In genomic region chr7:105346138-105346537, GRCh38 we compare ENCODE assay signal across 14 cellular contexts. TPM values are rescaled to one million over a fixed set of nuclear protein-coding genes. Genes with fewer than 3 reads are reported as not detected.
A peak's percentile ranks its signal among the peaks of the same experiment; 100 is the strongest.
DNase-seq lines count a peak whose midpoint lies in the region; ATAC-seq, FAIRE-seq and TF ChIP-seq lines count a peak whose summit lies in the region.
"Had no signal": no experiment of that assay in that cellular context is flagged by ENCODE, and none has a peak within 500 bp of the region (broad histone marks: within the 10 kb centered on the region; RNA-seq: fewer than 3 reads in every experiment).

No MANE protein-coding gene starts in this region.

- H3K27ac ChIP-seq in KMS-11, result peak overlapping the region; percentile 22; the same call in 1 of the 2 replicates
- H3K27ac ChIP-seq in GM12878 (ENCODE audit: control insufficient read depth, insufficient read depth), result no peak overlapping the region; the same call in 1 of the 2 replicates
- H3K27ac ChIP-seq in effector memory CD4-positive, alpha-beta T cell (ENCODE audit: insufficient read depth, low read length, poor library complexity, severe bottlenecking), result no peak overlapping the region
- H3K27ac ChIP-seq: SJSA1 had no signal

- FAIRE-seq in GM12878 (lab: Jason Lieb, UNC), result no peak

- H2AFZ ChIP-seq in KMS-11 (ENCODE audit: low read depth) (no peak overlapping the region), GM12878 (ENCODE audit: control insufficient read depth, low read depth, low read length) (no peak overlapping the region)

- SMC1A ChIA-PET in GM12878 (lab: Charles Lee; ENCODE audit: uncharacterized antibody, unreplicated experiment), result interaction anchor here (0.5 to 2.4 kb wide), 16 partner anchors 9 to 328 kb away, joined by 3 to 9 read pairs (median 4); partner anchors contain the start of gene SRPK2

- H3K9me3 Mint-ChIP-seq in activated naive CD4-positive, alpha-beta T cell treated with anti-CD3 and anti-CD28 coated beads, Interleukin-2, amount 50 U/mL, for 72 hours, result no peaks in the 10 kb centered on the region
- H3K9me3 Mint-ChIP-seq in progenitor cell of endocrine pancreas (ENCODE audit: low read depth), result no peaks in the 10 kb centered on the region

- H3K79me2 ChIP-seq in KMS-11 (ENCODE audit: insufficient read depth, low read depth) (peaks cover 98% of the 10 kb centered on the region), GM12878 (ENCODE audit: control insufficient read depth, insufficient read depth, low read length) (peaks cover 19% of the 10 kb centered on the region)

- WGBS in GM12878 (ENCODE audit: insufficient coverage, insufficient replicate concordance, low lambda C conversion rate, missing lambda C conversion rate), result 92% methylated on average over 2 of the region's 2 CpGs

- H3K9me3 ChIP-seq in GM12878 (replicated peaks; ENCODE audit: control insufficient read depth, insufficient read depth, low read length), result no peaks in the 10 kb centered on the region
- H3K9me3 ChIP-seq in effector memory CD4-positive, alpha-beta T cell (ENCODE audit: control insufficient read depth, low read length), result no peaks in the 10 kb centered on the region
- H3K9me3 ChIP-seq: SJSA1 had no signal

- no peak for DNase-seq in activated naive CD4-positive, alpha-beta T cell treated with anti-CD3 and anti-CD28 coated beads, Interleukin-2, amount 50 U/mL, for 72 hours (ENCODE audit: low spot score in 2 of 2)
- DNase-seq in activated naive CD4-positive, alpha-beta T cell treated with anti-CD3 and anti-CD28 coated beads, Interleukin-2, amount 50 U/mL, for 16 hours, result no peak
- DNase-seq in GM12878 (ENCODE audit: low read depth, low spot score) (no peak), progenitor cell of endocrine pancreas (ENCODE audit: low spot score, unreplicated experiment) (no peak), NCI-H446 (lab: John Stamatoyannopoulos, UW) (no peak), activated gamma-delta T cell treated with Interleukin-2 at 50 U/mL for 16 hours (no peak)
- no peak for DNase-seq in effector memory CD4-positive, alpha-beta T cell
- DNase-seq: DMS153, foreskin fibroblast, NCI-H1694, NCI-H345 had no signal

- H3K27me3 ChIP-seq in KMS-11 (ENCODE audit: insufficient read depth, low read depth) (no peaks in the 10 kb centered on the region), GM12878 (replicated peaks in 1 of 2; ENCODE audit: control insufficient read depth in 2 of 2, insufficient read depth in 2 of 2, low read length in 1 of 2) (no peaks in the 10 kb centered on the region)
- no peaks in the 10 kb centered on the region for H3K27me3 ChIP-seq in effector memory CD4-positive, alpha-beta T cell (replicated peaks; ENCODE audit: control insufficient read depth, insufficient read depth, low read length, poor library complexity, severe bottlenecking)
- H3K27me3 ChIP-seq: SJSA1 had no signal

- H3K36me3 ChIP-seq in KMS-11 (ENCODE audit: insufficient read depth) (no peaks in the 10 kb centered on the region), GM12878 (ENCODE audit: control insufficient read depth in 2 of 2, insufficient read depth in 2 of 2, low read length in 1 of 2) (no peaks in the 10 kb centered on the region)
- no peaks in the 10 kb centered on the region for H3K36me3 ChIP-seq in effector memory CD4-positive, alpha-beta T cell (ENCODE audit: control insufficient read depth, insufficient read depth, low read length)
- H3K36me3 ChIP-seq: SJSA1 had no signal

- H4K20me1 ChIP-seq in KMS-11 (ENCODE audit: insufficient read depth) (no peaks in the 10 kb centered on the region), GM12878 (ENCODE audit: control insufficient read depth, insufficient read depth) (no peaks in the 10 kb centered on the region)

- CTCF ChIA-PET in GM12878 (lab: Yijun Ruan, JAX), result interaction anchor here (1.0 to 1.6 kb wide), 6 partner anchors 23 to 243 kb away, joined by 3 to 5 read pairs (median 3); no protein-coding TSS in a partner anchor

- peak overlapping the region; percentile 57 to 82 for H3K27ac Mint-ChIP-seq in activated naive CD4-positive, alpha-beta T cell treated with anti-CD3 and anti-CD28 coated beads, Interleukin-2, amount 50 U/mL, for 72 hours
- peak overlapping the region; percentile 74 for H3K27ac Mint-ChIP-seq in progenitor cell of endocrine pancreas

- H3K4me3 ChIP-seq in KMS-11 (IDR thresholded peaks at IDR 0.05; ENCODE audit: insufficient read depth, low read depth, low read length) (no peak overlapping the region), GM12878 (no peak overlapping the region)
- H3K4me3 ChIP-seq in effector memory CD4-positive, alpha-beta T cell (ENCODE audit: insufficient read depth, low read depth, low read length, poor library complexity, severe bottlenecking), result no peak overlapping the region
- H3K4me3 ChIP-seq: SJSA1 had no signal

- H3K9ac ChIP-seq in KMS-11 (no peak overlapping the region), GM12878 (ENCODE audit: control insufficient read depth, insufficient read depth, low read length) (no peak overlapping the region)

- H3K4me3 Mint-ChIP-seq in progenitor cell of endocrine pancreas (ENCODE audit: low read depth), result no peak overlapping the region

- peak in 1 of 2 donors; percentile 5 for ATAC-seq in activated naive CD4-positive, alpha-beta T cell treated with anti-CD3 and anti-CD28 coated beads, Interleukin-2, amount 50 U/mL, for 72 hours
- ATAC-seq in GM12878, result peak; percentile 30; the same call in 2 of the 3 replicates
- ATAC-seq: left lobe of liver had no signal

- no peak for TF ChIP-seq POLR2A in GM12878 (IDR thresholded peaks at IDR 0.05; ENCODE audit: low read depth, low read length)

- peaks cover 22% of the 10 kb centered on the region for H3K4me1 Mint-ChIP-seq in progenitor cell of endocrine pancreas (ENCODE audit: low read depth)

- POLR2A ChIA-PET in GM12878 (lab: Charles Lee), result interaction anchor here (1.3 to 1.5 kb wide), 2 partner anchors 8 to 16 kb away, joined by 4 to 5 read pairs; no protein-coding TSS in a partner anchor

- H3K4me1 ChIP-seq in KMS-11 (ENCODE audit: low read depth, poor library complexity, severe bottlenecking), result peaks cover 82% of the 10 kb centered on the region
- H3K4me1 ChIP-seq in GM12878 (ENCODE audit: control insufficient read depth, insufficient read depth, low read length), result peaks cover 14% of the 10 kb centered on the region
- H3K4me1 ChIP-seq in effector memory CD4-positive, alpha-beta T cell (ENCODE audit: control insufficient read depth, insufficient read depth, low read length, poor library complexity, severe bottlenecking), result peaks cover 34% of the 10 kb centered on the region

- in situ Hi-C loops in GM12878 (cut with MboI), result no loop called here

- no peak for TF ChIP-seq RAD21 in GM12878 (IDR thresholded peaks at IDR 0.05; ENCODE audit: insufficient read depth, low read depth, low read length)

- H3K36me3 Mint-ChIP-seq in activated naive CD4-positive, alpha-beta T cell treated with anti-CD3 and anti-CD28 coated beads, Interleukin-2, amount 50 U/mL, for 72 hours, result no peaks in the 10 kb centered on the region
- no peaks in the 10 kb centered on the region for H3K36me3 Mint-ChIP-seq in progenitor cell of endocrine pancreas (ENCODE audit: insufficient read depth)

- intact Hi-C loops in GM12878 (cut with micrococcal nuclease; ENCODE audit: unreplicated experiment), result no loop called here

- no peak for TF ChIP-seq EP300 in GM12878 (IDR thresholded peaks at IDR 0.05; ENCODE audit: borderline replicate concordance in 1 of 2, control insufficient read depth in 1 of 2, low read depth in 2 of 2, low read length in 2 of 2)

- RAD21 ChIA-PET in GM12878 (lab: Charles Lee; ENCODE audit: unreplicated experiment), result interaction anchor here (1.2 to 2.0 kb wide), 3 partner anchors 48 to 365 kb away, joined by 4 to 7 read pairs (median 7); no protein-coding TSS in a partner anchor

- no peaks in the 10 kb centered on the region for H3K27me3 Mint-ChIP-seq in progenitor cell of endocrine pancreas

- peak overlapping the region; percentile 53 for H3K4me2 ChIP-seq in KMS-11
- H3K4me2 ChIP-seq in GM12878 (ENCODE audit: control insufficient read depth, insufficient read depth), result no peak overlapping the region

- TF ChIP-seq CTCF in KMS-11 (conservative IDR thresholded peaks at IDR 0.05; ENCODE audit: low read depth, low read length) (no peak), GM12878 (IDR thresholded peaks at IDR 0.05 in 2 of 3, conservative IDR thresholded peaks at IDR 0.05 in 1 of 3; ENCODE audit: control insufficient read depth in 2 of 3, extremely low read depth in 1 of 3, insufficient read depth in 1 of 3, low read depth in 3 of 3, low read length in 3 of 3) (no peak), progenitor cell of endocrine pancreas (IDR thresholded peaks at IDR 0.05; ENCODE audit: unreplicated experiment) (no peak)

- BruUV-seq in GM12878 (replicated peaks; lab: Mats Ljungman, UMichigan), result no TSS peak

TF ChIP-seq in GM12878, 131 proteins besides CTCF, POLR2A, EP300 and RAD21 (continues in another document):
- TF ChIP-seq CREB1 (IDR thresholded peaks at IDR 0.05; ENCODE audit: low read depth), result no peak
- TF ChIP-seq ZNF622 (IDR thresholded peaks at IDR 0.05), result no peak

RNA-seq across cellular contexts. Expression of gene SRPK2, which starts 42.6 kb away (rescaled TPM):
- total RNA-seq in activated naive CD4-positive, alpha-beta T cell treated with anti-CD3 and anti-CD28 coated beads, Interleukin-2, amount 50 U/mL, for 72 hours, result 10 to 100 TPM; 39.7 to 44.6 TPM
- 88.2 and 88.5 TPM in 2 replicates for total RNA-seq in GM12878 (2013; cell fraction: nucleolus; rRNA removed)
- 23.3 and 26.5 TPM in 2 replicates for total RNA-seq in GM12878 (2014; rRNA removed)
- total RNA-seq in GM12878 (2014; rRNA removed; fragmentation: Illumina TruSeq; extraction: Trizol), result 26.6 and 26.7 TPM in 2 replicates
- total RNA-seq in GM12878 (2021), result 30.2 and 32.8 TPM in 2 replicates
- polyA plus RNA-seq in GM12878 (2011; ENCODE audit: low read depth), result 13.9 TPM
- polyA plus RNA-seq in GM12878 (2011; rRNA removed), result 20.4 and 26.5 TPM in 2 replicates
- 8.8 and 12.5 TPM in 2 replicates for polyA plus RNA-seq in GM12878 (2011; cell fraction: cytosol; rRNA removed)
- 12.7 and 18.8 TPM in 2 replicates for polyA plus RNA-seq in GM12878 (2011; cell fraction: nucleus; rRNA removed)
- polyA plus RNA-seq in GM12878 (2012), result 16.8 and 19.6 TPM in 2 replicates
- 25.4 and 25.7 TPM in 2 replicates for polyA plus RNA-seq in GM12878 (2014; fragmentation: Illumina TruSeq; extraction: Trizol)
- 10 to 100 TPM; 14.2 to 21.5 TPM for polyA plus RNA-seq in GM12878 (2014; fragmentation: Nextera tagmentation; extraction: Ambion mirVana)
- polyA plus RNA-seq in GM12878 (2014; rRNA removed), result 12.4 and 13.2 TPM in 2 replicates
- 10 to 100 TPM; 25.7 to 28.6 TPM for polyA plus RNA-seq in GM12878 (2016; fragmentation: Nextera tagmentation; extraction: Ambion mirVana)
- polyA minus RNA-seq in GM12878 (2011; rRNA and poly(A)+ RNA removed), result 22.7 and 27.8 TPM in 2 replicates
- polyA minus RNA-seq in GM12878 (2011; cell fraction: cytosol; rRNA and poly(A)+ RNA removed), result 6.7 and 7.4 TPM in 2 replicates
- polyA minus RNA-seq in GM12878 (2011; cell fraction: nucleus; rRNA and poly(A)+ RNA removed), result 19.2 and 25.5 TPM in 2 replicates
- total RNA-seq in progenitor cell of endocrine pancreas, result 78.8 and 79.3 TPM in 2 replicates
